Comparison of ENCODE assay signal across 8 cellular contexts in the genomic region with DNA sequence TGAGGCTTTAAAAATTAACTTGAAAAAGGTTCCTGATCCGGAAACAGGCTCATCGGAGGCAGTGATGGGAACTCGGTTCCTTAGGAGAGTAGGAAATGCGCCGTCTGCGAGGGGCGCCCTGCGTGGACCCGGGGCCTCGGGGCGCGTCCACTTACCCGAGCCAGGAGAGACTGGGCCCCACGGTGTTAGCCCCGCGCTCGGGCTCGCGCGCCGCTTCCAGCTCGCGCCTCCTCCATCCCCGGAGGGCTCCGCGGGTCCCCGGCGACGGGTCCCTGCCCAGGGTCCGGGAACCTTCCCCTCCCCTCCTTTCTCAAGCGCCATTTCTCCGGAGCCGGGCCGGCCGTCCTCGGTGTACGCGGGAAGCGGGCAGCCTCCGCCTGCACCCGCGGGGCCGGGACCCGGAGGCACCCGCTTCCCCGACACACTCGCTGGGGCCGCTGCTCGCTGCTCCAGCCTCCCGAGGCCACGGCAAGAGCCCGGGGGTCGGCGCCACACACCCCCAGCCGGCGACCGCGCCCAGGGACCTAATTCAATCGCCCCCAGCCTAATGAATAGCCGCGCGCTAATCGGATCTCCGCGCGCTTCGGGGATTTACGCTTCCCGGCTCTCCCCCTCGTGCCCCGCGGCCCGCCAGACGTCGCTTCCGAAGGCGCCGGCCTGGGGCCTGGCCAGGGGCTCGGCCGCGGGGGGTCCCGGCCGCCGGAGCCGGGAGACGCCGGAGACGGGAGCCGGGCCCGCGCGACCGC. TPM values are rescaled to one million over a fixed set of nuclear protein-coding genes. Genes with fewer than 3 reads are reported as not detected.
A peak's percentile ranks its signal among the peaks of the same experiment; 100 is the strongest.
DNase-seq lines count a peak whose midpoint lies in the region; ATAC-seq and TF ChIP-seq lines count a peak whose summit lies in the region.

No MANE protein-coding gene starts in this region.

- H3K9me3 ChIP-seq in ES-I3 (ENCODE audit: control insufficient read depth, insufficient read depth, low read length) (no peaks in the 10 kb centered on the region), Peyer's patch (peaks cover 0 to 5% (median 0%) of the 10 kb centered on the region in 4 donors), prostate gland (no peaks in the 10 kb centered on the region)

- ATAC-seq in HG03139 (IDR thresholded peaks at IDR 0.05; ENCODE audit: unreplicated experiment): no peak

- H3K27ac ChIP-seq in Peyer's patch (peak overlapping the region; percentile 75 to 97 (median 94)), prostate gland (peak overlapping the region; percentile 96 to 99)

- DNase-seq in Peyer's patch (peak in 1 of 3 donors; percentile 62), fibroblast of the aortic adventitia (ENCODE audit: low read depth) (no peak), prostate gland (ENCODE audit: low spot score) (no peak), cortex of kidney (lab: John Stamatoyannopoulos, UW) (no peak), SKM-1 (lab: John Stamatoyannopoulos, UW; ENCODE audit: unreplicated experiment) (no peak), ureter (ENCODE audit: low spot score) (no peak)

- peak in 1 of 2 donors; percentile 20 for TF ChIP-seq POLR2A in Peyer's patch (IDR thresholded peaks at IDR 0.05)
- TF ChIP-seq POLR2A in prostate gland (IDR thresholded peaks at IDR 0.05): no peak

- peak overlapping the region; percentile 48 to 94 (median 64) for H3K4me3 ChIP-seq in Peyer's patch
- peak overlapping the region; percentile 72 for H3K4me3 ChIP-seq in fibroblast of the aortic adventitia (ENCODE audit: low read depth, low read length)
- peak overlapping the region; percentile 88 to 97 for H3K4me3 ChIP-seq in prostate gland

- TF ChIP-seq CTCF in Peyer's patch (IDR thresholded peaks at IDR 0.05): no peak
- TF ChIP-seq CTCF in fibroblast of the aortic adventitia (IDR thresholded peaks at IDR 0.05; ENCODE audit: insufficient read depth, low read length): no peak
- no peak for TF ChIP-seq CTCF in prostate gland (IDR thresholded peaks at IDR 0.05)

- WGBS in prostate gland: 1% methylated on average over 55 of the region's 93 CpGs

- peak overlapping the region; percentile 68; the same call in 1 of the 2 replicates for H3K9ac ChIP-seq in ES-I3 (ENCODE audit: low read depth, low read length)

- no peaks in the 10 kb centered on the region for H3K27me3 ChIP-seq in Peyer's patch
- no peaks in the 10 kb centered on the region for H3K27me3 ChIP-seq in prostate gland (replicated peaks; ENCODE audit: insufficient read depth)

- H3K4me1 ChIP-seq in ES-I3 (ENCODE audit: insufficient read depth, low read length) (peaks cover 30% of the 10 kb centered on the region), Peyer's patch (peaks cover 7 to 41% (median 28%) of the 10 kb centered on the region in 4 donors), prostate gland (replicated peaks) (peaks cover 18% of the 10 kb centered on the region)

- H3K36me3 ChIP-seq in ES-I3 (ENCODE audit: insufficient read depth, low read length) (no peaks in the 10 kb centered on the region), Peyer's patch (no peaks in the 10 kb centered on the region), prostate gland (no peaks in the 10 kb centered on the region)

- intact Hi-C loops in prostate gland (cut with DNase I): loop anchor here (5.0 kb wide), 1 partner anchor 136 kb away; no protein-coding TSS in a partner anchor

RNA-seq across cellular contexts. Expression of a gene that starts 2.2 kb away (rescaled TPM):
- total RNA-seq in Peyer's patch (10 to 100 TPM; 11.6 to 43.0 (median 23.9) TPM), fibroblast of the aortic adventitia (ENCODE audit: low replicate concordance) (11.7 and 14.3 TPM in 2 replicates), prostate gland (10 to 100 TPM; 11.4 to 28.9 TPM), ureter (23.7 TPM)
